ENCODE assay signal across 1 cellular context in the genomic region with DNA sequence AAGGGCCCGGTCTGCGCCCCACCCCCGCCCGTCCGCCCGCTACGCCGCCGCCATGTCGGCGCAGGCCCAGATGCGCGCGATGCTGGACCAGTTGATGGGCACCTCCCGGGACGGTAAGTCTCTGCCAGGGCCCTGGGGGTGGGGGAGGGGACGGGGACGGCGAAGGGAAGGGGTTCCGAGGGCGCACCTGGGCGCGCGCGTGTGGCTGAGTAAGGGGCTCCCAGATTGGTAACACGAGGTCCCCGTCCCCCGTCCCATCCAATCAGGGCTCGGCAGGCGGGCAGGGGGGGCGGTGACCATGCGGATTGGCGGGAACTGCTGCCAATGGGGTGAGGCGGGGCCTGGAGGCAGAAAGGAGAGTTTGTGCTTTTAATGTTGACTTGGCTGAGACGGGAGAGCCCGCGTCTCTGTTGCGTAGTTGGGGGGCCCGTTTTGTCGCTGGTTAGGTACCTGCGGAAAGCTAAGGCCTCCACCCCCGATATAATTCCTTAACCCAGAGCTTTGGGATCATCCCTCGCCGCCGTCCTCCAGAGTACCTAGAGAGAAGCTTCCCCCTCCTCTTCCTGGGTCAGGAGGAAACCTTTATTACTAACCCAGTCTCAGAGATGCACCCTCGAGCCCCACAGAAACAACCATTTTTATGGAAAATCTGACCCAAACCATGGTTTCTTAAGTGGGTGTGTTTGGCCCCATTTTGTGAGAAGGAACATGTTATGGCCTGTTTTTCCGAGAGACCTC.
TF ChIP-seq lines count a peak whose summit lies in the region.

No MANE protein-coding gene starts in this region.

TF ChIP-seq in HEK293, 187 proteins besides CTCF, POLR2A, EP300 and RAD21 (continued from another document and continues in another):
- TF ChIP-seq, protein P1, sequence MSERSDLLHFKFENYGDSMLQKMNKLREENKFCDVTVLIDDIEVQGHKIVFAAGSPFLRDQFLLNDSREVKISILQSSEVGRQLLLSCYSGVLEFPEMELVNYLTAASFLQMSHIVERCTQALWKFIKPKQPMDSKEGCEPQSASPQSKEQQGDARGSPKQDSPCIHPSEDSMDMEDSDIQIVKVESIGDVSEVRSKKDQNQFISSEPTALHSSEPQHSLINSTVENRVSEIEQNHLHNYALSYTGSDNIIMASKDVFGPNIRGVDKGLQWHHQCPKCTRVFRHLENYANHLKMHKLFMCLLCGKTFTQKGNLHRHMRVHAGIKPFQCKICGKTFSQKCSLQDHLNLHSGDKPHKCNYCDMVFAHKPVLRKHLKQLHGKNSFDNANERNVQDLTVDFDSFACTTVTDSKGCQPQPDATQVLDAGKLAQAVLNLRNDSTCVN (tag by site-specific recombination; optimal IDR thresholded peaks at IDR 0.05) = no peak
- peak; percentile 22; the same call in 1 of the 2 replicates for TF ChIP-seq ZNF692 (tag by site-specific recombination; IDR thresholded peaks at IDR 0.05)
- no peak for TF ChIP-seq KLF7 (tag by site-specific recombination; IDR thresholded peaks at IDR 0.05; ENCODE audit: borderline replicate concordance)
- no peak for TF ChIP-seq ZNF416 (tag by site-specific recombination; IDR thresholded peaks at IDR 0.05)
- peak; percentile 97 for TF ChIP-seq GLIS2 (tag by site-specific recombination; IDR thresholded peaks at IDR 0.05)
- no peak for TF ChIP-seq ZNF791 (tag by site-specific recombination; IDR thresholded peaks at IDR 0.05)
- TF ChIP-seq HOXA7 (CRISPR knock-in tag; IDR thresholded peaks at IDR 0.05; ENCODE audit: borderline replicate concordance) = no peak
- TF ChIP-seq PRDM2 (tag by site-specific recombination; IDR thresholded peaks at IDR 0.05; ENCODE audit: borderline replicate concordance) = no peak
- peak; percentile 86 for TF ChIP-seq ZEB2 (tag by site-specific recombination; IDR thresholded peaks at IDR 0.05)
- no peak for TF ChIP-seq REST (tag by site-specific recombination; IDR thresholded peaks at IDR 0.05)
- TF ChIP-seq ZNF157 (tag by site-specific recombination; IDR thresholded peaks at IDR 0.05) = no peak
- no peak for TF ChIP-seq ZNF677 (tag by site-specific recombination; IDR thresholded peaks at IDR 0.05)
- TF ChIP-seq ZNF37A (tag by site-specific recombination; IDR thresholded peaks at IDR 0.05) = no peak
- peak; percentile 62; the same call in 1 of the 2 replicates for TF ChIP-seq PRDM4 (tag by site-specific recombination; IDR thresholded peaks at IDR 0.05)
- TF ChIP-seq ZNF266 (tag by site-specific recombination; IDR thresholded peaks at IDR 0.05; ENCODE audit: low read depth) = no peak
- TF ChIP-seq ZNF600 (tag by site-specific recombination; IDR thresholded peaks at IDR 0.05) = peak; percentile 55; the same call in 1 of the 2 replicates
- TF ChIP-seq KLF9 (tag by site-specific recombination; IDR thresholded peaks at IDR 0.05; ENCODE audit: low read depth) = 0 out of 2 replicates have a peak, but pooled peaks have one; percentile 10
- TF ChIP-seq ZNF214 (tag by site-specific recombination; IDR thresholded peaks at IDR 0.05; ENCODE audit: borderline replicate concordance) = no peak
- TF ChIP-seq SALL2 (tag by site-specific recombination; IDR thresholded peaks at IDR 0.05; ENCODE audit: borderline replicate concordance) = no peak
- no peak for TF ChIP-seq ZNF558 (tag by site-specific recombination; IDR thresholded peaks at IDR 0.05)
- TF ChIP-seq ZFP69B (tag by site-specific recombination; IDR thresholded peaks at IDR 0.05) = no peak
- no peak for TF ChIP-seq MZF1 (tag by site-specific recombination; IDR thresholded peaks at IDR 0.05; ENCODE audit: borderline replicate concordance)
- no peak for TF ChIP-seq ZNF837 (tag by site-specific recombination; IDR thresholded peaks at IDR 0.05)
- no peak for TF ChIP-seq HOXC10 (CRISPR knock-in tag; IDR thresholded peaks at IDR 0.05)
- TF ChIP-seq FEZF1 (tag by site-specific recombination; IDR thresholded peaks at IDR 0.05) = no peak
- TF ChIP-seq GLI2 (tag by site-specific recombination; IDR thresholded peaks at IDR 0.05; ENCODE audit: borderline replicate concordance, low read depth) = no peak
- TF ChIP-seq ZNF747 (tag by site-specific recombination; IDR thresholded peaks at IDR 0.05) = no peak
- TF ChIP-seq ZNF549 (tag by site-specific recombination; IDR thresholded peaks at IDR 0.05) = no peak
- TF ChIP-seq, protein P2, sequence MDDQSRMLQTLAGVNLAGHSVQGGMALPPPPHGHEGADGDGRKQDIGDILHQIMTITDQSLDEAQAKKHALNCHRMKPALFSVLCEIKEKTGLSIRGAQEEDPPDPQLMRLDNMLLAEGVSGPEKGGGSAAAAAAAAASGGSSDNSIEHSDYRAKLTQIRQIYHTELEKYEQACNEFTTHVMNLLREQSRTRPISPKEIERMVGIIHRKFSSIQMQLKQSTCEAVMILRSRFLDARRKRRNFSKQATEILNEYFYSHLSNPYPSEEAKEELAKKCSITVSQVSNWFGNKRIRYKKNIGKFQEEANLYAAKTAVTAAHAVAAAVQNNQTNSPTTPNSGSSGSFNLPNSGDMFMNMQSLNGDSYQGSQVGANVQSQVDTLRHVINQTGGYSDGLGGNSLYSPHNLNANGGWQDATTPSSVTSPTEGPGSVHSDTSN (CRISPR knock-in tag; IDR thresholded peaks at IDR 0.05) = peak; percentile 80; the same call in 1 of the 2 replicates
- peak; percentile 93 for TF ChIP-seq HIC1 (tag by site-specific recombination; IDR thresholded peaks at IDR 0.05)
- no peak for TF ChIP-seq SCRT1 (tag by site-specific recombination; IDR thresholded peaks at IDR 0.05; ENCODE audit: borderline replicate concordance)
- TF ChIP-seq EGR2 (tag by site-specific recombination; IDR thresholded peaks at IDR 0.05; ENCODE audit: low read depth) = no peak
- TF ChIP-seq ZNF571 (tag by site-specific recombination; IDR thresholded peaks at IDR 0.05) = no peak
- TF ChIP-seq ZNF23 (tag by site-specific recombination; IDR thresholded peaks at IDR 0.05; ENCODE audit: borderline replicate concordance) = no peak
